8 cellular contexts compared by ENCODE assay signal in the genomic region with DNA sequence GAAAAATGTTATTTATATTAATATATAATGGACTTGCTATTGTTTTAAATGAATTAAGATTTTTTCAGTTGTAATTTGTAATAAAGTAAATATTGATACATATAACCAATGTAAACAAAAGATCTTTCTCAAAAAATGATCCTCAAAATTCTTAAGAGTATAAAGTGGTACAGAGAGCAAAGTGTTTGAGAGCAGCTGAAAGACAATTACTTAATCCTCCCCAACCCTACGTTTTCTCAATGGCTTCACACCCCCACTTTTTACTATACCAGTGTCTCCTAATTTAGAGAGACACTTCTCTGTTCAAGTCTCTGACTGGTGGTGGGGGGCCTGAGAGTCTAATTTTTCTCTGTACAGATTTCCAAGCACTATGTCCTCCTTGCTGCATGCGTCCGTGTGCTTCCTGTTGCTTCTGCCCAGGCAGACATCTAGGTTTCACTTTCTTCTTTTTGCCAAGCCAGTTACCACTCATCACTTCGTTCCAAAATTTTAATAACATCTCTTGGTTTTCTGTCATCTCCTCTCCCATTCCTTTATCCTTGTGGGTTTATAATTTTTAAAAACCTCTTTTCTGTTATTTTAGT.
DNase-seq lines count a peak whose midpoint lies in the region; ATAC-seq and TF ChIP-seq lines count a peak whose summit lies in the region.

No MANE protein-coding gene starts in this region.

- POLR2A ChIA-PET in WTC11 (lab: Charles Lee) = no interaction called here

- H3K4me1 Mint-ChIP-seq in T-helper 2 cell treated with Interferon-gamma antibody and Interleukin-4, amounts not matched to agents 5 μg/mL and 100 μg/mL, for 36 hours (ENCODE audit: low read depth) = peaks cover 5% of the 10 kb centered on the region
- H3K4me1 Mint-ChIP-seq in WTC11 (no peaks in the 10 kb centered on the region), endothelial cell (ENCODE audit: unreplicated experiment) (no peaks in the 10 kb centered on the region)

- no peaks in the 10 kb centered on the region for H3K36me3 Mint-ChIP-seq in T-helper 2 cell treated with Interferon-gamma antibody and Interleukin-4, amounts not matched to agents 5 μg/mL and 100 μg/mL, for 36 hours (ENCODE audit: low read depth)
- H3K36me3 Mint-ChIP-seq in WTC11 = no peaks in the 10 kb centered on the region
- no peaks in the 10 kb centered on the region for H3K36me3 Mint-ChIP-seq in endothelial cell (ENCODE audit: low read depth, unreplicated experiment)

- H3K9me3 Mint-ChIP-seq in T-helper 2 cell treated with Interferon-gamma antibody and Interleukin-4, amounts not matched to agents 5 μg/mL and 100 μg/mL, for 36 hours = peaks cover 3% of the 10 kb centered on the region
- H3K9me3 Mint-ChIP-seq in WTC11 (peaks cover 12% of the 10 kb centered on the region), endothelial cell (ENCODE audit: unreplicated experiment) (no peaks in the 10 kb centered on the region)

- no peaks in the 10 kb centered on the region for H3K79me2 ChIP-seq in ACC112 (ENCODE audit: control insufficient read depth, insufficient read depth, low read length, unreplicated experiment)

- no peak for DNase-seq in T-helper 2 cell treated with Interferon-gamma antibody and Interleukin-4, amounts not matched to agents 5 μg/mL and 100 μg/mL, for 36 hours (ENCODE audit: low spot score)
- DNase-seq in pons (ENCODE audit: low spot score) = peak; percentile 42
- no peak for DNase-seq in left ventricle myocardium superior
- no peak for DNase-seq in WTC11 (ENCODE audit: low spot score)
- DNase-seq in endothelial cell (ENCODE audit: low spot score) = no peak

- H3K27ac ChIP-seq in ACC112 (ENCODE audit: low read depth, low read length) = no peak overlapping the region

- peak overlapping the region; percentile 67 for H3K4me3 ChIP-seq in ACC112 (ENCODE audit: low read depth, low read length)

- CTCF ChIA-PET in WTC11 (lab: Charles Lee) = interaction anchor here (1.3 kb wide), 1 partner anchor 13 kb away, joined by 4 read pairs; no protein-coding TSS in a partner anchor

- peak overlapping the region; percentile 85 for H3K4me3 Mint-ChIP-seq in T-helper 2 cell treated with Interferon-gamma antibody and Interleukin-4, amounts not matched to agents 5 μg/mL and 100 μg/mL, for 36 hours
- H3K4me3 Mint-ChIP-seq in WTC11 = no peak overlapping the region
- no peak overlapping the region for H3K4me3 Mint-ChIP-seq in endothelial cell (ENCODE audit: unreplicated experiment)

- TF ChIP-seq CTCF in WTC11 (IDR thresholded peaks at IDR 0.05) (no peak), endothelial cell (IDR thresholded peaks at IDR 0.05; ENCODE audit: unreplicated experiment) (no peak)

- peaks cover 5% of the 10 kb centered on the region for H3K27me3 Mint-ChIP-seq in T-helper 2 cell treated with Interferon-gamma antibody and Interleukin-4, amounts not matched to agents 5 μg/mL and 100 μg/mL, for 36 hours (ENCODE audit: low read depth)
- H3K27me3 Mint-ChIP-seq in WTC11 (ENCODE audit: low read depth) = no peaks in the 10 kb centered on the region
- no peaks in the 10 kb centered on the region for H3K27me3 Mint-ChIP-seq in endothelial cell (ENCODE audit: unreplicated experiment)

- H3K27me3 ChIP-seq in ACC112 (ENCODE audit: insufficient read depth, low read length) = no peaks in the 10 kb centered on the region

- H3K27ac Mint-ChIP-seq in T-helper 2 cell treated with Interferon-gamma antibody and Interleukin-4, amounts not matched to agents 5 μg/mL and 100 μg/mL, for 36 hours = no peak overlapping the region
- H3K27ac Mint-ChIP-seq in WTC11 (no peak overlapping the region), endothelial cell (ENCODE audit: unreplicated experiment) (no peak overlapping the region)

- intact Hi-C loops in left ventricle myocardium superior (cut with micrococcal nuclease) = no loop called here

- H2AFZ ChIP-seq in ACC112 (ENCODE audit: low read length, unreplicated experiment) = peak overlapping the region; percentile 39

- peak; percentile 68 for ATAC-seq in GM19025 (IDR thresholded peaks at IDR 0.05; ENCODE audit: low read depth, unreplicated experiment)
- peak; percentile 84 for ATAC-seq in HG03139 (IDR thresholded peaks at IDR 0.05; ENCODE audit: unreplicated experiment)
- no peak for ATAC-seq in left ventricle myocardium superior
- ATAC-seq in WTC11 = no peak

- H3K36me3 ChIP-seq in ACC112 (ENCODE audit: insufficient read depth, low read length) = no peaks in the 10 kb centered on the region

- no peaks in the 10 kb centered on the region for H3K4me1 ChIP-seq in ACC112 (ENCODE audit: control insufficient read depth, insufficient read depth, low read length, unreplicated experiment)

TF ChIP-seq in WTC11, 78 proteins besides CTCF, POLR2A, EP300 and RAD21:
- TF ChIP-seq NR3C1 (CRISPR knock-in tag; conservative IDR thresholded peaks at IDR 0.05; ENCODE audit: low read depth) = no peak
- no peak for TF ChIP-seq ZBTB21 (CRISPR knock-in tag; IDR thresholded peaks at IDR 0.05; ENCODE audit: borderline replicate concordance)
- no peak for TF ChIP-seq SP1 (CRISPR knock-in tag; conservative IDR thresholded peaks at IDR 0.05)
- no peak for TF ChIP-seq FOXP1 (CRISPR knock-in tag; IDR thresholded peaks at IDR 0.05; ENCODE audit: borderline replicate concordance)
- TF ChIP-seq TEAD1 (CRISPR knock-in tag; IDR thresholded peaks at IDR 0.05) = no peak
- no peak for TF ChIP-seq OVOL2 (CRISPR knock-in tag; IDR thresholded peaks at IDR 0.05; ENCODE audit: borderline replicate concordance)
- TF ChIP-seq MYBL2 (CRISPR knock-in tag; IDR thresholded peaks at IDR 0.05) = no peak
- TF ChIP-seq TP53 (CRISPR knock-in tag; IDR thresholded peaks at IDR 0.05) = no peak
- TF ChIP-seq, protein P1, sequence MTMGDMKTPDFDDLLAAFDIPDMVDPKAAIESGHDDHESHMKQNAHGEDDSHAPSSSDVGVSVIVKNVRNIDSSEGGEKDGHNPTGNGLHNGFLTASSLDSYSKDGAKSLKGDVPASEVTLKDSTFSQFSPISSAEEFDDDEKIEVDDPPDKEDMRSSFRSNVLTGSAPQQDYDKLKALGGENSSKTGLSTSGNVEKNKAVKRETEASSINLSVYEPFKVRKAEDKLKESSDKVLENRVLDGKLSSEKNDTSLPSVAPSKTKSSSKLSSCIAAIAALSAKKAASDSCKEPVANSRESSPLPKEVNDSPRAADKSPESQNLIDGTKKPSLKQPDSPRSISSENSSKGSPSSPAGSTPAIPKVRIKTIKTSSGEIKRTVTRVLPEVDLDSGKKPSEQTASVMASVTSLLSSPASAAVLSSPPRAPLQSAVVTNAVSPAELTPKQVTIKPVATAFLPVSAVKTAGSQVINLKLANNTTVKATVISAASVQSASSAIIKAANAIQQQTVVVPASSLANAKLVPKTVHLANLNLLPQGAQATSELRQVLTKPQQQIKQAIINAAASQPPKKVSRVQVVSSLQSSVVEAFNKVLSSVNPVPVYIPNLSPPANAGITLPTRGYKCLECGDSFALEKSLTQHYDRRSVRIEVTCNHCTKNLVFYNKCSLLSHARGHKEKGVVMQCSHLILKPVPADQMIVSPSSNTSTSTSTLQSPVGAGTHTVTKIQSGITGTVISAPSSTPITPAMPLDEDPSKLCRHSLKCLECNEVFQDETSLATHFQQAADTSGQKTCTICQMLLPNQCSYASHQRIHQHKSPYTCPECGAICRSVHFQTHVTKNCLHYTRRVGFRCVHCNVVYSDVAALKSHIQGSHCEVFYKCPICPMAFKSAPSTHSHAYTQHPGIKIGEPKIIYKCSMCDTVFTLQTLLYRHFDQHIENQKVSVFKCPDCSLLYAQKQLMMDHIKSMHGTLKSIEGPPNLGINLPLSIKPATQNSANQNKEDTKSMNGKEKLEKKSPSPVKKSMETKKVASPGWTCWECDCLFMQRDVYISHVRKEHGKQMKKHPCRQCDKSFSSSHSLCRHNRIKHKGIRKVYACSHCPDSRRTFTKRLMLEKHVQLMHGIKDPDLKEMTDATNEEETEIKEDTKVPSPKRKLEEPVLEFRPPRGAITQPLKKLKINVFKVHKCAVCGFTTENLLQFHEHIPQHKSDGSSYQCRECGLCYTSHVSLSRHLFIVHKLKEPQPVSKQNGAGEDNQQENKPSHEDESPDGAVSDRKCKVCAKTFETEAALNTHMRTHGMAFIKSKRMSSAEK (CRISPR knock-in tag; IDR thresholded peaks at IDR 0.05; ENCODE audit: borderline replicate concordance) = no peak
- TF ChIP-seq CREB1 (CRISPR knock-in tag; IDR thresholded peaks at IDR 0.05) = no peak
- no peak for TF ChIP-seq RELA (CRISPR knock-in tag; IDR thresholded peaks at IDR 0.05; ENCODE audit: borderline replicate concordance)
- no peak for TF ChIP-seq ZNF263 (CRISPR knock-in tag; IDR thresholded peaks at IDR 0.05; ENCODE audit: low read depth)
- TF ChIP-seq, protein P2, sequence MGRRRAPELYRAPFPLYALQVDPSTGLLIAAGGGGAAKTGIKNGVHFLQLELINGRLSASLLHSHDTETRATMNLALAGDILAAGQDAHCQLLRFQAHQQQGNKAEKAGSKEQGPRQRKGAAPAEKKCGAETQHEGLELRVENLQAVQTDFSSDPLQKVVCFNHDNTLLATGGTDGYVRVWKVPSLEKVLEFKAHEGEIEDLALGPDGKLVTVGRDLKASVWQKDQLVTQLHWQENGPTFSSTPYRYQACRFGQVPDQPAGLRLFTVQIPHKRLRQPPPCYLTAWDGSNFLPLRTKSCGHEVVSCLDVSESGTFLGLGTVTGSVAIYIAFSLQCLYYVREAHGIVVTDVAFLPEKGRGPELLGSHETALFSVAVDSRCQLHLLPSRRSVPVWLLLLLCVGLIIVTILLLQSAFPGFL (CRISPR knock-in tag; IDR thresholded peaks at IDR 0.05; ENCODE audit: borderline replicate concordance) = no peak
- TF ChIP-seq, protein P3, sequence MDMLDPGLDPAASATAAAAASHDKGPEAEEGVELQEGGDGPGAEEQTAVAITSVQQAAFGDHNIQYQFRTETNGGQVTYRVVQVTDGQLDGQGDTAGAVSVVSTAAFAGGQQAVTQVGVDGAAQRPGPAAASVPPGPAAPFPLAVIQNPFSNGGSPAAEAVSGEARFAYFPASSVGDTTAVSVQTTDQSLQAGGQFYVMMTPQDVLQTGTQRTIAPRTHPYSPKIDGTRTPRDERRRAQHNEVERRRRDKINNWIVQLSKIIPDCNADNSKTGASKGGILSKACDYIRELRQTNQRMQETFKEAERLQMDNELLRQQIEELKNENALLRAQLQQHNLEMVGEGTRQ (CRISPR knock-in tag; IDR thresholded peaks at IDR 0.05) = no peak
- no peak for TF ChIP-seq JAZF1 (CRISPR knock-in tag; IDR thresholded peaks at IDR 0.05)
TF ChIP-seq in WTC11: peak in this region for 0.

Comparison
In these comparisons a context has a peak if more than half of its experiments do, and no peak if none do; other contexts are left out.
1. ATAC-seq: peak in GM19025 (single experiment) and HG03139 (single experiment); none in left ventricle myocardium superior (single experiment) and WTC11 (single experiment).